ENCODE assay signal across 8 cellular contexts in genomic region chr11:130434521-130435223, GRCh38. TPM values are rescaled to one million over a fixed set of nuclear protein-coding genes. Genes with fewer than 3 reads are reported as not detected.
DNase-seq lines count a peak whose midpoint lies in the region; FAIRE-seq and TF ChIP-seq lines count a peak whose summit lies in the region.

No MANE protein-coding gene starts in this region.

- no peaks in the 10 kb centered on the region for H3K4me1 ChIP-seq in neural progenitor cell

- H3K27me3 ChIP-seq in H7 (ENCODE audit: control insufficient read depth, insufficient read depth, low read length) (peaks cover 9% of the 10 kb centered on the region), neural progenitor cell (peaks cover 15% of the 10 kb centered on the region)

- in situ Hi-C loops in G401 (cut with HindIII; ENCODE audit: low sequenced_read_pairs), result loop anchor here (25.0 kb wide), 1 partner anchor 428 kb away; no protein-coding TSS in a partner anchor

- peak; percentile 69 for TF ChIP-seq CTCF in neural progenitor cell (IDR thresholded peaks at IDR 0.05)

- no peak overlapping the region for H3K4me3 Mint-ChIP-seq in neural progenitor cell

- no peaks in the 10 kb centered on the region for H3K36me3 ChIP-seq in H7 (replicated peaks; ENCODE audit: control insufficient read depth, insufficient read depth, low read length)
- no peaks in the 10 kb centered on the region for H3K36me3 ChIP-seq in neural progenitor cell

- no peak overlapping the region for H3K27ac Mint-ChIP-seq in neural progenitor cell

- H3K9me3 Mint-ChIP-seq in neural progenitor cell, result peaks cover 4% of the 10 kb centered on the region

- H3K79me2 ChIP-seq in neural progenitor cell (ENCODE audit: low read depth), result no peaks in the 10 kb centered on the region

- H3F3A ChIP-seq in neural progenitor cell (ENCODE audit: low read depth), result no peaks in the 10 kb centered on the region

- no peak for FAIRE-seq in frontal cortex (lab: Jason Lieb, UNC)

- peak overlapping the region; percentile 30 for H3K9ac ChIP-seq in neural progenitor cell

- H3K27me3 Mint-ChIP-seq in neural progenitor cell (ENCODE audit: insufficient read depth, low read depth), result peaks cover 13% of the 10 kb centered on the region

- peaks cover 3% of the 10 kb centered on the region for H3K4me1 Mint-ChIP-seq in neural progenitor cell

- peak overlapping the region; percentile 44 for H3K4me3 ChIP-seq in H7 (ENCODE audit: insufficient read depth, low read depth, low read length)
- peak overlapping the region; percentile 79 for H3K4me3 ChIP-seq in neural progenitor cell

- H3K4me2 ChIP-seq in neural progenitor cell, result peak overlapping the region; percentile 93

- no peaks in the 10 kb centered on the region for H3K9me3 ChIP-seq in neural progenitor cell (ENCODE audit: low read depth)

- peak overlapping the region; percentile 100 for H2AFZ ChIP-seq in neural progenitor cell (replicated peaks)

- H3K27ac ChIP-seq in neural progenitor cell, result no peak overlapping the region

- H3K36me3 Mint-ChIP-seq in neural progenitor cell, result no peaks in the 10 kb centered on the region

- DNase-seq in G401 (ENCODE audit: low spot score) (peak; percentile 84), H7 (peak; percentile 73), LoVo (ENCODE audit: low spot score) (peak; percentile 82), SHP77 (lab: John Stamatoyannopoulos, UW) (peak; percentile 56 to 67), frontal cortex (ENCODE audit: low spot score in 2 of 2) (peak; percentile 67 to 73), neural progenitor cell (ENCODE audit: low spot score) (peak; percentile 88), superior temporal gyrus (ENCODE audit: extremely low spot score) (peak; percentile 96)
- peak; percentile 7 to 44 (median 20) for DNase-seq in activated naive CD4-positive, alpha-beta T cell (lab: John Stamatoyannopoulos, UW)

- peaks cover under 1% of the 10 kb centered on the region for H4K20me1 ChIP-seq in neural progenitor cell (ENCODE audit: low read depth)

RNA-seq across cellular contexts. Expression of gene ADAMTS8, which starts 6.3 kb away (rescaled TPM):
- not detected in 2 replicates for total RNA-seq in G401 (2014; rRNA removed; shearing (Covaris generic))
- total RNA-seq in H7 (2014; rRNA removed; shearing (Covaris generic)), result 1.6 TPM in 2 replicates
- total RNA-seq in frontal cortex (2.4 TPM), neural progenitor cell (ENCODE audit: low replicate concordance) (not detected in 2 replicates)

RNA-seq across cellular contexts. Expression of gene ADAMTS15, which starts 13.8 kb away (rescaled TPM):
- not detected in 2 replicates for total RNA-seq in G401 (2014; rRNA removed; shearing (Covaris generic))
- total RNA-seq in H7 (2014; rRNA removed; shearing (Covaris generic)), result 0.85 and 1.1 TPM in 2 replicates
- 2.4 TPM for total RNA-seq in frontal cortex
- 0.09 and 0.25 TPM in 2 replicates for total RNA-seq in neural progenitor cell (ENCODE audit: low replicate concordance)

Comparison
In these comparisons a context has a peak if more than half of its experiments do, and no peak if none do; other contexts are left out.
1. DNase-seq: peak in every context shown above with its lines; median percentile 96 in superior temporal gyrus; 88 in neural progenitor cell; 84 in G401; 82 in LoVo; 73 in H7; 70 in frontal cortex; 62 in SHP77; 20 in activated naive CD4-positive, alpha-beta T cell.